In the genomic region with DNA sequence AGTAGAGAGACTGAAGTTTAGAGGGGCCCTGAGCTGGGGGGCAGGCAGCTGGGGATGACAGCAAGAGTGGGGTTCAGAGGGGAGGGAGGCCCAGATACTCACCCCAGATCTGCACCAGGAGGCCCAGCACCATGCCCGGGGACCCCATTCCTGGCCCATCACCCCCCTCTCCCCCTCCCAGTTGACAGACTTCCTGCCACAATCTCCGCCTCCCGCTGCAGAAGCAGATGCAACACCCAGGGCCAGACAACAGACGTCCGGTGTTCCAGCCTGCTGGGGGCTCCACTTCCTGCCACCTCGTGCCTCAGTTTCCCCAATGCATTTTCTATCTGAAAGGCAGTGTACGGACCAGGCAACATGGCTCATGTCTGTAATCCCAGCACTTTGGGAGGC, we compare ENCODE assay signal across 16 cellular contexts. TPM values are rescaled to one million over a fixed set of nuclear protein-coding genes. Genes with fewer than 3 reads are reported as not detected.
DNase-seq lines count a peak whose midpoint lies in the region; ATAC-seq and TF ChIP-seq lines count a peak whose summit lies in the region.
"Had no signal": no experiment of that assay in that cellular context is flagged by ENCODE, and none has a peak within 500 bp of the region (broad histone marks: within the 10 kb centered on the region; RNA-seq: fewer than 3 reads in every experiment).

A gene with protein sequence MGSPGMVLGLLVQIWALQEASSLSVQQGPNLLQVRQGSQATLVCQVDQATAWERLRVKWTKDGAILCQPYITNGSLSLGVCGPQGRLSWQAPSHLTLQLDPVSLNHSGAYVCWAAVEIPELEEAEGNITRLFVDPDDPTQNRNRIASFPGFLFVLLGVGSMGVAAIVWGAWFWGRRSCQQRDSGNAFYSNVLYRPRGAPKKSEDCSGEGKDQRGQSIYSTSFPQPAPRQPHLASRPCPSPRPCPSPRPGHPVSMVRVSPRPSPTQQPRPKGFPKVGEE (minus strand): TSS at position 152 of the 393 bp plus-strand sequence. CDS start 4 bp downstream, at position 148.

- H3K4me3 Mint-ChIP-seq in brain = peak within 1 kb of the TSS in 4 of 5 experiments; percentile 43 to 72 (median 50)

- H3K36me3 ChIP-seq in SK-N-SH (replicated peaks in 1 of 2; ENCODE audit: control insufficient read depth in 1 of 2, insufficient read depth in 2 of 2, low read length in 1 of 2) = no peaks in the 10 kb centered on the region
- H3K36me3 ChIP-seq in trophoblast cell (ENCODE audit: control insufficient read depth in 1 of 2, insufficient read depth in 2 of 2, low read length in 2 of 2) = no peaks in the 10 kb centered on the region
- H3K36me3 ChIP-seq: heart right ventricle, suprapubic skin had no signal

- H3K14ac ChIP-seq in trophoblast cell (ENCODE audit: low read length) = peak within 1 kb of the TSS; percentile 12

- H2AFZ ChIP-seq in SK-N-SH (ENCODE audit: low read depth) (no peak within 1 kb of the TSS), trophoblast cell (ENCODE audit: insufficient read depth, low read length, poor library complexity) (no peak within 1 kb of the TSS)

- ATAC-seq in SK-N-SH treated with all-trans-retinoic acid at 6 μM for 48 hours (no peak), HG03196 (IDR thresholded peaks at IDR 0.05; ENCODE audit: unreplicated experiment) (no peak)
- ATAC-seq: heart right ventricle had no signal

- peak within 1 kb of the TSS; percentile 23 to 87 (median 49) for H3K27ac Mint-ChIP-seq in brain

- no peaks in the 10 kb centered on the region for H3K79me2 ChIP-seq in SK-N-SH (ENCODE audit: insufficient read depth)
- H3K79me2 ChIP-seq in trophoblast cell (ENCODE audit: control insufficient read depth, insufficient read depth, low read length, poor library complexity) = no peaks in the 10 kb centered on the region

- 59% methylated on average over 7 of the region's 7 CpGs for WGBS in SK-N-SH (ENCODE audit: low lambda C conversion rate)
- no CpG with 5 or more reads among the region's 7 CpGs for WGBS in trophoblast cell (ENCODE audit: extremely low coverage, insufficient coverage, insufficient read length)

- H3K4me1 Mint-ChIP-seq in brain = peaks cover 17% of the 10 kb centered on the region

- TF ChIP-seq CTCF in SK-N-SH (IDR thresholded peaks at IDR 0.05) (no peak), brain (conservative IDR thresholded peaks at IDR 0.05) (no peak)

- no peaks in the 10 kb centered on the region for H3K9me2 ChIP-seq in SK-N-SH

- no peak within 1 kb of the TSS for H4K12ac ChIP-seq in trophoblast cell (ENCODE audit: low read depth, low read length)

- H3K23ac ChIP-seq in trophoblast cell (ENCODE audit: low read length) = no peak within 1 kb of the TSS

- CTCF ChIA-PET in SK-N-SH (lab: Yijun Ruan, JAX) = interaction anchor here (1.8 kb wide), 1 partner anchor 50 kb away, joined by 4 read pairs; no protein-coding TSS in a partner anchor

- H4K91ac ChIP-seq in trophoblast cell (ENCODE audit: low read depth, low read length) = peak within 1 kb of the TSS; percentile 30

- no peak for TF ChIP-seq EP300 in SK-N-SH (IDR thresholded peaks at IDR 0.05; ENCODE audit: borderline replicate concordance in 1 of 2, low read depth in 1 of 2, low read length in 1 of 2)

- peaks cover 4% of the 10 kb centered on the region for H3K27me3 Mint-ChIP-seq in brain

- DNase-seq in SK-N-SH (peak; percentile 65), trophoblast cell (no peak), AG08395 (ENCODE audit: low spot score) (no peak), NCI-H1930 (lab: John Stamatoyannopoulos, UW) (no peak)
- DNase-seq: activated effector memory CD4-positive, alpha-beta T cell treated with Interleukin-2 at 50 U/mL for 16 hours; heart right ventricle; naive B cell; NCI-H1436 treated with DMSO at 0.1 percent for 48 hours; NCI-H69 had no signal

- peak within 1 kb of the TSS; percentile 51 for H4K8ac ChIP-seq in trophoblast cell (ENCODE audit: low read depth, low read length)

- no peaks in the 10 kb centered on the region for H3K9me3 ChIP-seq in SK-N-SH
- H3K9me3 ChIP-seq in trophoblast cell (ENCODE audit: insufficient read depth, low read depth, low read length) = peaks cover 3% of the 10 kb centered on the region
- H3K9me3 ChIP-seq: heart right ventricle, suprapubic skin had no signal

- H3K4me3 ChIP-seq in SK-N-SH (ENCODE audit: low read depth in 2 of 2, low read length in 1 of 2) (no peak within 1 kb of the TSS), trophoblast cell (ENCODE audit: low read depth, low read length) (no peak within 1 kb of the TSS)
- H3K4me3 ChIP-seq: heart right ventricle, suprapubic skin had no signal

- H3K4me2 ChIP-seq in SK-N-SH = no peak within 1 kb of the TSS
- H3K4me2 ChIP-seq in trophoblast cell (ENCODE audit: low read length) = peak within 1 kb of the TSS; percentile 33

- POLR2A ChIA-PET in SK-N-SH (lab: Yijun Ruan, JAX) = interaction anchor here (0.8 kb wide), 1 partner anchor 11 kb away, joined by 3 read pairs; no protein-coding TSS in a partner anchor

- peak within 1 kb of the TSS; percentile 13 for H3K4ac ChIP-seq in trophoblast cell (ENCODE audit: low read depth, low read length)

- no peak within 1 kb of the TSS for H2AK5ac ChIP-seq in trophoblast cell (ENCODE audit: low read length)

- H2BK120ac ChIP-seq in trophoblast cell (ENCODE audit: insufficient read depth, low read length, poor library complexity) = peak within 1 kb of the TSS; percentile 76

- H3K4me1 ChIP-seq in SK-N-SH (ENCODE audit: control insufficient read depth in 1 of 2, insufficient read depth in 2 of 2, low read depth in 1 of 2, low read length in 1 of 2) (peaks cover 0 to 16% of the 10 kb centered on the region in 2 experiments; a peak in 1 of 4 replicates), trophoblast cell (ENCODE audit: control insufficient read depth in 1 of 2, insufficient read depth in 2 of 2, low read length in 2 of 2) (peaks cover 14 to 17% of the 10 kb centered on the region in 2 experiments)

- H3K79me1 ChIP-seq in trophoblast cell (ENCODE audit: low read length) = peaks cover 7% of the 10 kb centered on the region

- H3F3A ChIP-seq in SK-N-SH (replicated peaks; ENCODE audit: insufficient read depth) = no peaks in the 10 kb centered on the region

- H3K27ac ChIP-seq in SK-N-SH (ENCODE audit: low read depth in 2 of 2, low read length in 1 of 2) = peak within 1 kb of the TSS in 1 of 2 experiments; percentile 72; a peak in 2 of 4 replicates
- peak within 1 kb of the TSS; percentile 36 for H3K27ac ChIP-seq in trophoblast cell (ENCODE audit: low read depth, low read length)
- H3K27ac ChIP-seq: 22Rv1, heart right ventricle, suprapubic skin had no signal

- H2BK5ac ChIP-seq in trophoblast cell (ENCODE audit: low read depth, low read length, poor library complexity) = peak within 1 kb of the TSS; percentile 15

- no peaks in the 10 kb centered on the region for H3K27me3 ChIP-seq in SK-N-SH (ENCODE audit: insufficient read depth)
- no peaks in the 10 kb centered on the region for H3K27me3 ChIP-seq in trophoblast cell (ENCODE audit: insufficient read depth, low read length)

- no peaks in the 10 kb centered on the region for H4K20me1 ChIP-seq in SK-N-SH (ENCODE audit: insufficient read depth)

- no peak within 1 kb of the TSS for H3K9ac ChIP-seq in SK-N-SH
- H3K9ac ChIP-seq in trophoblast cell (ENCODE audit: low read length) = no peak within 1 kb of the TSS

- H3K9me3 Mint-ChIP-seq in brain = peaks cover 0 to 4% (median 2%) of the 10 kb centered on the region in 5 experiments
- H3K9me3 Mint-ChIP-seq: naive B cell had no signal

- H3K36me3 Mint-ChIP-seq in brain = peaks cover 10% of the 10 kb centered on the region
- H3K36me3 Mint-ChIP-seq: naive B cell had no signal

- H3K18ac ChIP-seq in trophoblast cell (ENCODE audit: low read length) = peak within 1 kb of the TSS; percentile 16

- no peak for TF ChIP-seq RAD21 in SK-N-SH (IDR thresholded peaks at IDR 0.05; ENCODE audit: low read length)

- peak within 1 kb of the TSS; percentile 67 for H2BK12ac ChIP-seq in trophoblast cell (ENCODE audit: low read length)

TF ChIP-seq in SK-N-SH, 30 proteins besides CTCF, POLR2A, EP300 and RAD21 (continues in another document):
- TF ChIP-seq, protein P1, sequence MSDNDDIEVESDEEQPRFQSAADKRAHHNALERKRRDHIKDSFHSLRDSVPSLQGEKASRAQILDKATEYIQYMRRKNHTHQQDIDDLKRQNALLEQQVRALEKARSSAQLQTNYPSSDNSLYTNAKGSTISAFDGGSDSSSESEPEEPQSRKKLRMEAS (IDR thresholded peaks at IDR 0.05; ENCODE audit: low read depth) = no peak
- TF ChIP-seq POLR2AphosphoS5 (IDR thresholded peaks at IDR 0.05; ENCODE audit: low read depth, low read length) = no peak

TF ChIP-seq in SK-N-SH treated with all-trans-retinoic acid at 6 μM for 48 hours, 23 proteins besides CTCF, POLR2A, EP300 and RAD21 (continues in another document):
- TF ChIP-seq ESRRG (CRISPR knock-in tag; IDR thresholded peaks at IDR 0.05) (no peak), SNAI2 (CRISPR knock-in tag; IDR thresholded peaks at IDR 0.05) (no peak)

TF ChIP-seq in PFSK-1, 5 proteins besides CTCF, POLR2A, EP300 and RAD21 (continues in another document):
- TF ChIP-seq FOXP2 (optimal IDR thresholded peaks at IDR 0.05; ENCODE audit: borderline replicate concordance, extremely low read depth, extremely low read length, insufficient read depth) = peak; percentile 46

RNA-seq across cellular contexts. Expression of the gene that starts here (rescaled TPM):
- polyA plus RNA-seq in SK-N-SH (2012; rRNA removed) (0.06 TPM in 1 of 2 replicates, not detected in the other), brain (ENCODE audit: insufficient read depth, low read depth, low replicate concordance) (2.9 TPM)
- 0.03 and 0.21 TPM in 2 replicates for polyA plus RNA-seq in SK-N-SH (2012; cell fraction: cytosol; rRNA removed)
- not detected in 2 replicates for polyA plus RNA-seq in SK-N-SH (2012; cell fraction: nucleus; rRNA removed)
- 9.0 TPM for polyA plus RNA-seq in PFSK-1 (2012; ENCODE audit: insufficient read length, low read depth)
- polyA plus RNA-seq in trophoblast cell (2013) = 0.89 and 1.2 TPM in 2 replicates
- polyA plus RNA-seq: endothelial cell of umbilical vein had no signal

Comparison
In these comparisons a context has a peak if more than half of its experiments do, and no peak if none do; other contexts are left out.
1. Peak in DNase-seq in SK-N-SH; RNA of the gene not detected or under 1 TPM.